ENCODE assay signal across 19 cellular contexts in the genomic region with DNA sequence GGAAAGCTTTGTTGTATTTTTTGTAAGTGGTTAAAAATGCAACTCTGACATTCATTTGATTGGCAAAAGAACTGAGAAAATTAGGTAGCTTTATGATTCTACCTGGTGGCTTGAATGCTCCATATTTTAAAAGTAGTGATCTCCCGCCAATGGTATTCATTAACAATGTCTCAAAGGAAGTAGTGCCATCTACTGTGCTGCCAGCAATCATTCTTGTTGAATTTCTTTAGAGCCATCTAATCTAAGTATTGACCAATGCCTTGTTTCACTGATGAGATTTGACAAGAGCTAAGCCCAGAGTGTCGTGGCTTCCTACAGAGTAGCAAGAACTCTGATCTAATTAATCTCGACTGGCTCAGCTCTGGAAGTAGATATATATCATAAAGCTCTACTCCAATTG.
DNase-seq lines count a peak whose midpoint lies in the region; ATAC-seq and TF ChIP-seq lines count a peak whose summit lies in the region.
"Had no signal": no experiment of that assay in that cellular context is flagged by ENCODE, and none has a peak within 500 bp of the region (broad histone marks: within the 10 kb centered on the region; RNA-seq: fewer than 3 reads in every experiment).

No MANE protein-coding gene starts in this region.

- H4K5ac ChIP-seq in H9 (ENCODE audit: insufficient read length, low read depth, low read length), result no peak overlapping the region

- no peak for TF ChIP-seq POLR2A in esophagus muscularis mucosa (IDR thresholded peaks at IDR 0.05; ENCODE audit: low read depth)

- no peak overlapping the region for H2BK12ac ChIP-seq in H9 (ENCODE audit: insufficient read length, low read depth, low read length)

- TF ChIP-seq CTCF in H9 (conservative IDR thresholded peaks at IDR 0.05) (0 out of 3 replicates have a peak, but pooled peaks have one; percentile 11), esophagus muscularis mucosa (IDR thresholded peaks at IDR 0.05) (no peak)

- H3K27ac ChIP-seq in H9 (ENCODE audit: insufficient read length, low read depth, low read length) (no peak overlapping the region), esophagus muscularis mucosa (replicated peaks in 1 of 4) (no peak overlapping the region)
- H3K27ac ChIP-seq: 22Rv1, RWPE1, SJCRH30 had no signal

- no peak overlapping the region for H2BK15ac ChIP-seq in H9 (ENCODE audit: low read depth, low read length)

- H3K27me3 Mint-ChIP-seq in H9 (ENCODE audit: low read depth), result no peaks in the 10 kb centered on the region

- H3K9me3 Mint-ChIP-seq in H9, result no peaks in the 10 kb centered on the region

- H2BK5ac ChIP-seq in H9 (ENCODE audit: insufficient read length, low read length), result no peak overlapping the region

- H3K9ac ChIP-seq in H9 (ENCODE audit: extremely low read depth, insufficient read length, low read length), result no peak overlapping the region

- no peak for ATAC-seq in HG03045 (IDR thresholded peaks at IDR 0.05; ENCODE audit: unreplicated experiment)

- no peak overlapping the region for H3K4ac ChIP-seq in H9 (ENCODE audit: low read depth, low read length)

- H3K4me1 ChIP-seq in H9 (ENCODE audit: insufficient read depth, low read length), result no peaks in the 10 kb centered on the region; the same call in 1 of the 2 replicates
- no peaks in the 10 kb centered on the region for H3K4me1 ChIP-seq in esophagus muscularis mucosa
- H3K4me1 ChIP-seq: SJCRH30 had no signal

- H2BK20ac ChIP-seq in H9 (ENCODE audit: low read depth, low read length, poor library complexity, severe bottlenecking), result no peak overlapping the region

- H4K8ac ChIP-seq in H9 (replicated peaks; ENCODE audit: insufficient read length, low read depth, low read length), result no peak overlapping the region

- TF ChIP-seq EP300 in esophagus muscularis mucosa (IDR thresholded peaks at IDR 0.05), result no peak

- H3K23ac ChIP-seq in H9 (ENCODE audit: insufficient read length, low read depth, low read length), result no peak overlapping the region

- no peaks in the 10 kb centered on the region for H3K79me2 ChIP-seq in H9 (ENCODE audit: insufficient read depth, low read length)

- H2BK120ac ChIP-seq in H9 (ENCODE audit: low read depth, low read length, poor library complexity, severe bottlenecking), result no peak overlapping the region

- no CpG with 5 or more reads among the region's 3 CpGs for WGBS in H9 (ENCODE audit: extremely low coverage, insufficient read length, low lambda C conversion rate)
- WGBS in esophagus muscularis mucosa, result 69% methylated on average over 3 of the region's 3 CpGs

- no peak overlapping the region for H2AK5ac ChIP-seq in H9 (ENCODE audit: insufficient read length, low read length)

- no peak overlapping the region for H4K91ac ChIP-seq in H9 (ENCODE audit: insufficient read length, low read depth, low read length)

- no peak overlapping the region for H3K4me2 ChIP-seq in H9 (ENCODE audit: insufficient read depth, insufficient read length, low read length)

- no peak overlapping the region for H3K56ac ChIP-seq in H9 (ENCODE audit: insufficient read length, low read depth, low read length)

- no peak overlapping the region for H2AFZ ChIP-seq in H9 (ENCODE audit: low read length)

- no peaks in the 10 kb centered on the region for H3K79me1 ChIP-seq in H9 (ENCODE audit: insufficient read depth, low read depth, low read length, poor library complexity, severe bottlenecking)

- H3K36me3 Mint-ChIP-seq in H9 (ENCODE audit: insufficient read depth in 1 of 3, low read depth in 3 of 3), result no peaks in the 10 kb centered on the region

- H3K27me3 ChIP-seq in H9 (ENCODE audit: insufficient read depth, low read length) (no peaks in the 10 kb centered on the region), esophagus muscularis mucosa (no peaks in the 10 kb centered on the region)
- H3K27me3 ChIP-seq: SJCRH30 had no signal

- H3K36me3 ChIP-seq in esophagus muscularis mucosa, result no peaks in the 10 kb centered on the region
- H3K36me3 ChIP-seq: SJCRH30 had no signal

- DNase-seq in DMS53 (lab: John Stamatoyannopoulos, UW), result peak; percentile 2
- DNase-seq in DMS53 treated with DMSO at 0.1 percent for 48 hours (lab: John Stamatoyannopoulos, UW; ENCODE audit: unreplicated experiment), result no peak
- DNase-seq in H9, result no peak
- DNase-seq in SK-N-DZ (ENCODE audit: low spot score), result peak; percentile 47
- peak; percentile 4 for DNase-seq in midbrain (lab: John Stamatoyannopoulos, UW)
- no peak for DNase-seq in activated CD4-positive, alpha-beta T cell treated with anti-CD3 and anti-CD28 coated beads, Interleukin-2, amount 50 U/mL, for 4 hours
- no peak for DNase-seq in esophagus muscularis mucosa (ENCODE audit: extremely low spot score)
- DNase-seq: AML-193, COR-L47, DMS 273 treated with DMSO at 0.1 percent for 48 hours, GDM1, KBM-7, MV-4-11, NCI-H187 treated with DMSO at 0.1 percent for 48 hours, NCI-H446 treated with DMSO at 0.1 percent for 48 hours, SJCRH30 had no signal

- no peak overlapping the region; a peak in 1 of 7 replicates for H3K27ac Mint-ChIP-seq in H9

- intact Hi-C loops in esophagus muscularis mucosa (cut with DNase I), result no loop called here

- no peak overlapping the region for H3K18ac ChIP-seq in H9 (ENCODE audit: insufficient read length, low read depth, low read length)

- peaks cover 8 to 13% of the 10 kb centered on the region in 2 experiments for H3K4me1 Mint-ChIP-seq in H9

- H3K4me3 Mint-ChIP-seq in H9, result no peak overlapping the region

- H3K9me3 ChIP-seq in H9 (ENCODE audit: control insufficient read depth, low read depth, low read length), result no peaks in the 10 kb centered on the region
- H3K9me3 ChIP-seq in esophagus muscularis mucosa, result no peaks in the 10 kb centered on the region
- H3K9me3 ChIP-seq: SJCRH30 had no signal

- no peaks in the 10 kb centered on the region for H4K20me1 ChIP-seq in H9 (ENCODE audit: control insufficient read depth, insufficient read depth, insufficient read length)

- H3K23me2 ChIP-seq in H9 (ENCODE audit: insufficient read length, low read depth, low read length, poor library complexity, severe bottlenecking), result no peaks in the 10 kb centered on the region

- no peak overlapping the region for H3K14ac ChIP-seq in H9 (ENCODE audit: insufficient read depth, low read length)

- no peak overlapping the region for H3T11ph ChIP-seq in H9 (ENCODE audit: low read length)

- no peak overlapping the region for H3K4me3 ChIP-seq in esophagus muscularis mucosa
- H3K4me3 ChIP-seq: SJCRH30 had no signal

Comparison
In these comparisons a context has a peak if more than half of its experiments do, and no peak if none do; other contexts are left out.
1. DNase-seq: peak in DMS53 (single experiment), SK-N-DZ (single experiment) and midbrain (single experiment); none in DMS53 treated with DMSO at 0.1 percent for 48 hours (single experiment), H9 (single experiment), activated CD4-positive, alpha-beta T cell treated with anti-CD3 and anti-CD28 coated beads, Interleukin-2, amount 50 U/mL, for 4 hours (0 of 2) and esophagus muscularis mucosa (single experiment).